In the genomic region with DNA sequence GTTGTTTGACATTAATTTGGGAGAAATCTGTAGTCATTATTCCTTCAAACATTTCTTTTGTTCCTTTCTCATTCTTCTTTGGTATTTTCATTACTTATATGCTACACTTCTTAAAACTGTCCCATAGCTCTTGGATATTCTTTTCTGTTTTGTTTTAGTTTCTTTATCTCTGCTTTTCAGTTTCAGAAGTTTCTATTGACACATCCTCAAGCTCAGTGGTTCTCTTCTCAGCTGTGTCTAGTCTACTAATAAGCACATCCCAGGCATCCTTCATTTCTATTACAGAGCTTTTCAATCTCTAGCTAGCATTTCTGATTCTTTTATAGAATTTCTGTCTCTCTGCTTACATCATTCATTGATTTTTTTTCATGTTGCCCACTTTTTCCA, we compare ENCODE assay signal across 19 cellular contexts.
DNase-seq lines count a peak whose midpoint lies in the region; ATAC-seq lines count a peak whose summit lies in the region.
"Had no signal": no experiment of that assay in that cellular context is flagged by ENCODE, and none has a peak within 500 bp of the region (broad histone marks: within the 10 kb centered on the region; RNA-seq: fewer than 3 reads in every experiment).

No MANE protein-coding gene starts in this region.

- DNase-seq in NCI-H2081 (lab: John Stamatoyannopoulos, UW) (no peak), SIG-M5 (lab: John Stamatoyannopoulos, UW) (no peak), NCI-H187 (lab: John Stamatoyannopoulos, UW) (no peak), T-helper 1 cell (no peak)
- DNase-seq: activated CD4-positive, alpha-beta T cell treated with anti-CD3 and anti-CD28 coated beads, Interleukin-2, amount 50 U/mL, for 48 hours; activated effector memory CD4-positive, alpha-beta T cell treated with Interleukin-2 at 50 U/mL for 16 hours; anterior cingulate cortex; dermis blood vessel endothelial cell; KG1; mammary epithelial cell; NCI-H146; NCI-H526 treated with DMSO at 0.1 percent for 48 hours; stimulated activated CD4-positive, alpha-beta T cell treated with anti-CD3 and anti-CD28 coated beads, Interleukin-1b, Interleukin-23, amount 100 ng/mL, for 48 hours; stimulated activated CD8-positive, alpha-beta memory T cell treated with anti-CD3 and anti-CD28 coated beads, Interleukin-4, amount 100 ng/mL, for 48 hours; T-helper 9 cell had no signal

- peak; percentile 90 for ATAC-seq in GM18517 (IDR thresholded peaks at IDR 0.05; ENCODE audit: unreplicated experiment)
- peak; percentile 65 for ATAC-seq in GM19463 (IDR thresholded peaks at IDR 0.05; ENCODE audit: unreplicated experiment)
- peak; percentile 80 for ATAC-seq in HG02852 (IDR thresholded peaks at IDR 0.05; ENCODE audit: unreplicated experiment)
- peak; percentile 58 for ATAC-seq in HG03469 (IDR thresholded peaks at IDR 0.05; ENCODE audit: unreplicated experiment)
